Comparison of ENCODE assay signal across 36 cellular contexts in genomic region chr10:52532650-52533290, GRCh38.
"Had no signal": no experiment of that assay in that cellular context is flagged by ENCODE, and none has a peak within 500 bp of the region (broad histone marks: within the 10 kb centered on the region; RNA-seq: fewer than 3 reads in every experiment).

No MANE protein-coding gene starts in this region.

- DNase-seq: Karpas-422, Kasumi-1, MG63, MM.1S, MV-4-11, NCI-H1048, NCI-H1092, NCI-H1092 treated with DMSO at 0.1 percent for 48 hours, NCI-H1105, NCI-H1105 treated with DMSO at 0.1 percent for 48 hours, NCI-H1417, NCI-H1417 treated with DMSO at 0.1 percent for 48 hours, NCI-H1436, NCI-H1436 treated with DMSO at 0.1 percent for 48 hours, NCI-H146, NCI-H1694, NCI-H1694 treated with DMSO at 0.1 percent for 48 hours, NCI-H187, NCI-H187 treated with DMSO at 0.1 percent for 48 hours, NCI-H1930, NCI-H2029, NCI-H2029 treated with DMSO at 0.1 percent for 48 hours, NCI-H2081, NCI-H2081 treated with DMSO at 0.1 percent for 48 hours, NCI-H2107, NCI-H2171, NCI-H2171 treated with DMSO at 0.1 percent for 48 hours, NCI-H2227 treated with DMSO at 0.1 percent for 48 hours, NCI-H226, NCI-H345, NCI-H446, NCI-H446 treated with DMSO at 0.1 percent for 48 hours, NCI-H510A, NCI-H510A treated with DMSO at 0.1 percent for 48 hours, NCI-H524 had no signal

- H3K4me2 ChIP-seq: KMS-11 had no signal

- H3K4me3 ChIP-seq: MG63 had no signal

- H3K27me3 ChIP-seq: MG63 had no signal

- H3K9ac ChIP-seq: KMS-11 had no signal

- H3K36me3 ChIP-seq: MG63 had no signal

- H3K27ac ChIP-seq: KMS-11 had no signal
